7 cellular contexts compared by ENCODE assay signal in the genomic region with DNA sequence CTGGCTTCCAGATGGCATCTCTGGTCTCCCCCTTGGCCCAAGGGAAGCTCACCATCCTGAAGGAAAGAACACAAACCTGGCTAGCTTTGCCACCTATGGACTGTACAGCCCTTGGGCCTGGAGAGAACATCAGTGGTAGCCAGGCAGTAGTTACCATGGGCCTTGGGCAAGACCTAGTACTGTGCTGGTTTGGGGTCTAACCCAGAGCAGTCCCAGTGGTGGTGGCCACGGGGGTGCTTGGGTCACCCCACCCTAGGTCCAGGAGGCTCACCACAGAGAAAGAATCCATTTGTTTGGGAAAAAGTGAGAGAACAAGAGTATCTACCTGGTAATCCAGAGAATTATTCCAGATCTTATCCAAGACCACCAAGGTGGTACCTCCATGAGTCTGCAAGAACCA.
"Had no signal": no experiment of that assay in that cellular context is flagged by ENCODE, and none has a peak within 500 bp of the region (broad histone marks: within the 10 kb centered on the region; RNA-seq: fewer than 3 reads in every experiment).

No MANE protein-coding gene starts in this region.

- FAIRE-seq: HepG2, HTR-8/SVneo, K562 had no signal

- H3K27me3 Mint-ChIP-seq: IgD-negative memory B cell had no signal

- H3K4me3 Mint-ChIP-seq: IgD-negative memory B cell had no signal

- DNase-seq: IMR-90, KBM-7, KG1 had no signal

- ATAC-seq: HepG2, K562 had no signal
